Comparison of ENCODE assay signal across 1 cellular context in the genomic region with DNA sequence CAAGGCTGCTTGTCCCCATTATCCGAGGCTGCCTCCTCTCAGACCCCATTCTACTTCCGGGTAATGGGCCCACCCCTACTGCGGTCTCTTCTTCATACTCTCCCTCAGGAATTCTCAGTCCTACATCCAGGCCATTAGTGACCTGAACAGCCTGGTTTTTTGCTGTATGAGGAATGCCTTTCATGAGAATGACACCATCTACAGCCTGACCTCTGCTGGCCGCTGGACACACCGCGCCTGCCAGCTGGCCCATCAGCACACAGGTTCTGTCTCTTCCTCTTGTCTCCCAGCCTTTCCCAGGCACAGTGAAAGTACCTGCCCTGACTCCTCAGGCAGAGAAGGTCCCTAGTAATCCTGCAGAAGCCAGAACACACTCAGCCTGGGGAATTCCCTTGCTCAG.
TF ChIP-seq lines count a peak whose summit lies in the region.

No MANE protein-coding gene starts in this region.

TF ChIP-seq in K562, 482 proteins besides CTCF, POLR2A, EP300 and RAD21:
- TF ChIP-seq, protein P1, sequence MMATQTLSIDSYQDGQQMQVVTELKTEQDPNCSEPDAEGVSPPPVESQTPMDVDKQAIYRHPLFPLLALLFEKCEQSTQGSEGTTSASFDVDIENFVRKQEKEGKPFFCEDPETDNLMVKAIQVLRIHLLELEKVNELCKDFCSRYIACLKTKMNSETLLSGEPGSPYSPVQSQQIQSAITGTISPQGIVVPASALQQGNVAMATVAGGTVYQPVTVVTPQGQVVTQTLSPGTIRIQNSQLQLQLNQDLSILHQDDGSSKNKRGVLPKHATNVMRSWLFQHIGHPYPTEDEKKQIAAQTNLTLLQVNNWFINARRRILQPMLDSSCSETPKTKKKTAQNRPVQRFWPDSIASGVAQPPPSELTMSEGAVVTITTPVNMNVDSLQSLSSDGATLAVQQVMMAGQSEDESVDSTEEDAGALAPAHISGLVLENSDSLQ (IDR thresholded peaks at IDR 0.05), result peak; percentile 21; the same call in 1 of the 2 replicates
- TF ChIP-seq, protein P2, sequence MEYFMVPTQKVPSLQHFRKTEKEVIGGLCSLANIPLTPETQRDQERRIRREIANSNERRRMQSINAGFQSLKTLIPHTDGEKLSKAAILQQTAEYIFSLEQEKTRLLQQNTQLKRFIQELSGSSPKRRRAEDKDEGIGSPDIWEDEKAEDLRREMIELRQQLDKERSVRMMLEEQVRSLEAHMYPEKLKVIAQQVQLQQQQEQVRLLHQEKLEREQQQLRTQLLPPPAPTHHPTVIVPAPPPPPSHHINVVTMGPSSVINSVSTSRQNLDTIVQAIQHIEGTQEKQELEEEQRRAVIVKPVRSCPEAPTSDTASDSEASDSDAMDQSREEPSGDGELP (CRISPR knock-in tag; IDR thresholded peaks at IDR 0.05; ENCODE audit: borderline replicate concordance), result peak; percentile 32; the same call in 1 of the 2 replicates
